29 cellular contexts compared by ENCODE assay signal in genomic region chr20:51375561-51375960, GRCh38.
"Had no signal": no experiment of that assay in that cellular context is flagged by ENCODE, and none has a peak within 500 bp of the region (broad histone marks: within the 10 kb centered on the region; RNA-seq: fewer than 3 reads in every experiment).

No MANE protein-coding gene starts in this region.

- H3K27ac ChIP-seq: body of pancreas, pancreas, psoas muscle, right atrium auricular region, spleen, tibial nerve, VCaP had no signal

- DNase-seq: activated CD4-positive, alpha-beta memory T cell treated with anti-CD3 and anti-CD28 coated beads, Interleukin-2, amount 10 ng/mL, durations not matched to agents 7 days and 5 days; activated CD4-positive, alpha-beta T cell treated with anti-CD3 and anti-CD28 coated beads, Interleukin-2, amount 10 ng/mL, durations not matched to agents 7 days and 5 days; activated CD8-positive, alpha-beta memory T cell treated with anti-CD3 and anti-CD28 coated beads, Interleukin-2, amount 50 U/mL, for 48 hours; activated gamma-delta T cell treated with Interleukin-2 at 50 U/mL for 16 hours; activated T-cell treated with anti-CD3 and anti-CD28 coated beads, Interleukin-2, amount 50 U/mL, for 24 hours; anterior cingulate cortex; body of pancreas; cortex of kidney; foreskin fibroblast; hippocampal formation; left cardiac atrium; left ventricle myocardium superior; mucosa of descending colon; nucleus accumbens; psoas muscle; stimulated activated naive CD4-positive, alpha-beta T cell treated with Interleukin-2 at 50 U/mL for 16 hours; T-helper 1 cell had no signal

- H3K9me3 Mint-ChIP-seq: activated CD4-positive, alpha-beta memory T cell treated with anti-CD3 and anti-CD28 coated beads, Interleukin-2, amount 10 ng/mL, durations not matched to agents 7 days and 5 days; activated CD4-positive, alpha-beta T cell treated with anti-CD3 and anti-CD28 coated beads, Interleukin-2, amount 10 ng/mL, durations not matched to agents 7 days and 5 days; activated naive CD4-positive, alpha-beta T cell treated with anti-CD3 and anti-CD28 coated beads, Interleukin-2, amount 50 U/mL, for 72 hours; activated T-cell treated with anti-CD3 and anti-CD28 coated beads, Interleukin-2, amount 50 U/mL, for 24 hours; activated T-helper 17 cell treated with anti-CD3 and anti-CD28 coated beads, Interleukin-2, amount 50 U/mL, for 72 hours had no signal

- H3K27me3 ChIP-seq: body of pancreas, pancreas, right atrium auricular region, spleen, tibial nerve had no signal

- H3K9me3 ChIP-seq: body of pancreas, mucosa of descending colon, pancreas, psoas muscle, right atrium auricular region, spleen, tibial nerve had no signal

- H3K27ac Mint-ChIP-seq: activated CD4-positive, alpha-beta memory T cell treated with anti-CD3 and anti-CD28 coated beads, Interleukin-2, amount 10 ng/mL, durations not matched to agents 7 days and 5 days; activated T-cell treated with anti-CD3 and anti-CD28 coated beads, Interleukin-2, amount 50 U/mL, for 24 hours; activated T-helper 17 cell treated with anti-CD3 and anti-CD28 coated beads, Interleukin-2, amount 50 U/mL, for 72 hours had no signal

- H3K27me3 Mint-ChIP-seq: activated CD4-positive, alpha-beta memory T cell treated with anti-CD3 and anti-CD28 coated beads, Interleukin-2, amount 10 ng/mL, durations not matched to agents 7 days and 5 days; activated CD4-positive, alpha-beta T cell treated with anti-CD3 and anti-CD28 coated beads, Interleukin-2, amount 10 ng/mL, durations not matched to agents 7 days and 5 days; activated T-cell treated with anti-CD3 and anti-CD28 coated beads, Interleukin-2, amount 50 U/mL, for 24 hours; activated T-helper 17 cell treated with anti-CD3 and anti-CD28 coated beads, Interleukin-2, amount 50 U/mL, for 72 hours had no signal

- ATAC-seq: activated CD4-positive, CD25-positive, alpha-beta regulatory T cell treated with anti-CD3 and anti-CD28 coated beads, Interleukin-2, amount 50 U/mL, for 24 hours; activated naive CD4-positive, alpha-beta T cell treated with anti-CD3 and anti-CD28 coated beads, Interleukin-2, amount 50 U/mL, for 72 hours; activated T-helper 17 cell treated with anti-CD3 and anti-CD28 coated beads, Interleukin-2, amount 50 U/mL, for 72 hours; body of pancreas; esophagus mucosa; left cardiac atrium; left ventricle myocardium superior; mucosa of descending colon; pancreas; psoas muscle had no signal

- H3K36me3 ChIP-seq: pancreas, right atrium auricular region, spleen, tibial nerve had no signal

- H3K4me3 ChIP-seq: body of pancreas, mucosa of descending colon, pancreas, psoas muscle, right atrium auricular region, spleen, tibial nerve had no signal

- FAIRE-seq: keratinocyte, pancreas, TTC549, urothelium cell line had no signal

- H3K36me3 Mint-ChIP-seq: activated naive CD4-positive, alpha-beta T cell treated with anti-CD3 and anti-CD28 coated beads, Interleukin-2, amount 50 U/mL, for 72 hours had no signal

- H3K4me3 Mint-ChIP-seq: activated CD4-positive, alpha-beta memory T cell treated with anti-CD3 and anti-CD28 coated beads, Interleukin-2, amount 10 ng/mL, durations not matched to agents 7 days and 5 days; activated CD4-positive, alpha-beta T cell treated with anti-CD3 and anti-CD28 coated beads, Interleukin-2, amount 10 ng/mL, durations not matched to agents 7 days and 5 days; activated T-cell treated with anti-CD3 and anti-CD28 coated beads, Interleukin-2, amount 50 U/mL, for 24 hours; activated T-helper 17 cell treated with anti-CD3 and anti-CD28 coated beads, Interleukin-2, amount 50 U/mL, for 72 hours had no signal
